ENCODE assay signal across 23 cellular contexts in the genomic region with DNA sequence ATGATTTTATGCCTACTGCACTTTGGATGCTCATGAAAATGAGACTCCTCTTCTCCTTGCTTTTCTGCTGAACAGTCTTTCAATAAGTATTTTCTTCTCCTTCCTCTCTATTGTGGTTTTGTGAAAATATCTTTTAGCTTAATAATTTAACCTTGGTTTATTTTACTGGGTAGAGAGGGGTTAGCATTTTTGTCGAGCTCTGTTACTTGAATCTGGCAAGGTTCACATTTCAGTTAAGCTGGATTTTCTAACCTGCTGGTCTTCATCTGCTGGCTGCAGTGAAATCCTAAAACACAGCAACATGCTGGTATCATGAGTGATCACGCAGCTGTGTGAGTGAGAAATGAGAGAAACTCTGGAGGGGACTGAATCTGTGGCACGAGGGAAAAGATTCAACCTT.
DNase-seq lines count a peak whose midpoint lies in the region; ATAC-seq, FAIRE-seq and TF ChIP-seq lines count a peak whose summit lies in the region.
"Had no signal": no experiment of that assay in that cellular context is flagged by ENCODE, and none has a peak within 500 bp of the region (broad histone marks: within the 10 kb centered on the region; RNA-seq: fewer than 3 reads in every experiment).

No MANE protein-coding gene starts in this region.

- H3K9me3 ChIP-seq in H1 (ENCODE audit: insufficient read depth in 2 of 2, low read depth in 1 of 2, low read length in 1 of 2) = no peaks in the 10 kb centered on the region
- no peaks in the 10 kb centered on the region for H3K9me3 ChIP-seq in neural progenitor cell (ENCODE audit: low read depth)
- no peaks in the 10 kb centered on the region for H3K9me3 ChIP-seq in hepatocyte (ENCODE audit: low read depth)
- no peaks in the 10 kb centered on the region for H3K9me3 ChIP-seq in small intestine (ENCODE audit: control insufficient read depth, low read depth)
- H3K9me3 ChIP-seq: BLaER1 treated with 17β-estradiol and CSF1 and Interleukin-3, amounts not matched to agents 10 nM and 100 nM; SJCRH30 had no signal

- H4K20me1 ChIP-seq in H1 (replicated peaks in 1 of 2; ENCODE audit: control insufficient read depth in 1 of 2, insufficient read depth in 2 of 2, low read length in 2 of 2) (no peaks in the 10 kb centered on the region), neural progenitor cell (ENCODE audit: low read depth) (no peaks in the 10 kb centered on the region), hepatocyte (ENCODE audit: insufficient read depth, poor library complexity, severe bottlenecking) (no peaks in the 10 kb centered on the region)
- H4K20me1 ChIP-seq: BLaER1 treated with 17β-estradiol and CSF1 and Interleukin-3, amounts not matched to agents 10 nM and 100 nM had no signal

- no peak overlapping the region for H3K27ac Mint-ChIP-seq in neural progenitor cell
- H3K27ac Mint-ChIP-seq in stimulated activated naive B cell treated with anti-CD40 and anti-IgM and Interleukin-4, amounts not matched to agents 10 μg/mL and 1 μg/mL and 100 μg/mL, for 72 hours = no peak overlapping the region
- H3K27ac Mint-ChIP-seq: CD8-positive, alpha-beta memory T cell had no signal

- H3K4me3 Mint-ChIP-seq in neural progenitor cell = no peak overlapping the region
- no peak overlapping the region for H3K4me3 Mint-ChIP-seq in stimulated activated naive B cell treated with anti-CD40 and anti-IgM and Interleukin-4, amounts not matched to agents 10 μg/mL and 1 μg/mL and 100 μg/mL, for 72 hours
- H3K4me3 Mint-ChIP-seq: CD8-positive, alpha-beta memory T cell had no signal

- H3K9me2 ChIP-seq in hepatocyte (replicated peaks; ENCODE audit: insufficient read depth) = no peaks in the 10 kb centered on the region

- 85% methylated on average over 3 of the region's 3 CpGs; no CpG with 5 or more reads in 1 of the 2 experiments for WGBS in H1 (ENCODE audit: extremely low coverage in 1 of 2, insufficient coverage in 1 of 2, insufficient read length in 1 of 2, insufficient replicate concordance in 2 of 2, low coverage in 1 of 2, low lambda C conversion rate in 2 of 2, missing lambda C conversion rate in 1 of 2), 2 experiments
- no CpG with 5 or more reads among the region's 3 CpGs for WGBS in mesendoderm (ENCODE audit: extremely low coverage, insufficient coverage, low lambda C conversion rate)
- 56% methylated on average over 3 of the region's 3 CpGs for WGBS in hepatocyte (ENCODE audit: low lambda C conversion rate, missing lambda C conversion rate)
- 66 to 75% (median 71%) methylated on average over 3 of the region's 3 CpGs for WGBS in small intestine, 3 donors

- TF ChIP-seq POLR2A in H1 (IDR thresholded peaks at IDR 0.05; ENCODE audit: control extremely low read depth in 1 of 2, low read depth in 2 of 2, low read length in 2 of 2) = no peak

- no peak overlapping the region for H3K56ac ChIP-seq in H1 (replicated peaks; ENCODE audit: insufficient read length, low read depth, low read length)
- no peak overlapping the region for H3K56ac ChIP-seq in mesendoderm (ENCODE audit: low read length)

- no peak for ATAC-seq in stimulated activated naive B cell treated with anti-CD40 and anti-IgM and Interleukin-4, amounts not matched to agents 10 μg/mL and 1 μg/mL and 100 μg/mL, for 72 hours (replicated peaks)

- H3K79me1 ChIP-seq in H1 (ENCODE audit: low read depth, low read length) (no peaks in the 10 kb centered on the region), mesendoderm (ENCODE audit: low read length) (no peaks in the 10 kb centered on the region)

- H3K18ac ChIP-seq in H1 (ENCODE audit: extremely low read depth, low read length) (no peak overlapping the region), mesendoderm (ENCODE audit: low read length) (no peak overlapping the region)

- H2AK5ac ChIP-seq in H1 (ENCODE audit: low read depth, low read length) (no peak overlapping the region), mesendoderm (ENCODE audit: low read length) (no peak overlapping the region)

- no peaks in the 10 kb centered on the region for H3K9me3 Mint-ChIP-seq in neural progenitor cell
- H3K9me3 Mint-ChIP-seq in stimulated activated naive B cell treated with anti-CD40 and anti-IgM and Interleukin-4, amounts not matched to agents 10 μg/mL and 1 μg/mL and 100 μg/mL, for 72 hours = no peaks in the 10 kb centered on the region
- H3K9me3 Mint-ChIP-seq: CD8-positive, alpha-beta memory T cell had no signal

- no peaks in the 10 kb centered on the region for H3K4me1 ChIP-seq in H1 (replicated peaks in 1 of 4; ENCODE audit: control insufficient read depth in 3 of 4, insufficient read depth in 4 of 4, low read length in 3 of 4)
- H3K4me1 ChIP-seq in neural progenitor cell = no peaks in the 10 kb centered on the region
- H3K4me1 ChIP-seq in mesendoderm (ENCODE audit: control insufficient read depth, low read depth, low read length) = no peaks in the 10 kb centered on the region
- H3K4me1 ChIP-seq in hepatocyte (ENCODE audit: insufficient read depth) = no peaks in the 10 kb centered on the region
- H3K4me1 ChIP-seq in small intestine (ENCODE audit: control insufficient read depth in 2 of 2, insufficient read depth in 1 of 2, low read depth in 1 of 2, low read length in 1 of 2) = no peaks in the 10 kb centered on the region
- H3K4me1 ChIP-seq: BLaER1 treated with 17β-estradiol and CSF1 and Interleukin-3, amounts not matched to agents 10 nM and 100 nM; SJCRH30 had no signal

- H3K23ac ChIP-seq in H1 (ENCODE audit: insufficient read length) (no peak overlapping the region), mesendoderm (ENCODE audit: low read length) (no peak overlapping the region)

- no peak for TF ChIP-seq EP300 in H1 (IDR thresholded peaks at IDR 0.05; ENCODE audit: borderline replicate concordance in 1 of 2, low read depth in 2 of 2, low read length in 2 of 2)

- no peak overlapping the region for H3K4ac ChIP-seq in H1 (replicated peaks; ENCODE audit: insufficient read length, low read depth, low read length)
- no peak overlapping the region for H3K4ac ChIP-seq in mesendoderm (ENCODE audit: low read depth, low read length)

- H3K79me2 ChIP-seq in H1 (ENCODE audit: control insufficient read depth in 1 of 2, insufficient read depth in 2 of 2, low read length in 2 of 2) (no peaks in the 10 kb centered on the region), neural progenitor cell (ENCODE audit: low read depth) (no peaks in the 10 kb centered on the region), mesendoderm (ENCODE audit: control insufficient read depth, insufficient read depth, low read length) (no peaks in the 10 kb centered on the region), hepatocyte (no peaks in the 10 kb centered on the region)

- H2BK15ac ChIP-seq in H1 (ENCODE audit: low read length) (no peak overlapping the region), mesendoderm (replicated peaks; ENCODE audit: low read depth) (no peak overlapping the region)

- FAIRE-seq in H1 (lab: Jason Lieb, UNC) (no peak), small intestine (lab: Jason Lieb, UNC) (no peak)
- FAIRE-seq: D721Med, GM12891, GM18507 had no signal

- H3K27ac ChIP-seq in H1 (ENCODE audit: low read depth, low read length) (no peak overlapping the region), neural progenitor cell (no peak overlapping the region), mesendoderm (ENCODE audit: low read depth, low read length) (no peak overlapping the region), hepatocyte (no peak overlapping the region), small intestine (ENCODE audit: low read depth in 1 of 2, low read length in 1 of 2) (no peak overlapping the region)
- H3K27ac ChIP-seq: BLaER1 treated with 17β-estradiol and CSF1 and Interleukin-3, amounts not matched to agents 10 nM and 100 nM; KMS-11; SJCRH30 had no signal

- CTCF ChIA-PET in H1 (lab: Charles Lee; ENCODE audit: partially characterized antibody) = no interaction called here

- no peak overlapping the region for H4K91ac ChIP-seq in H1 (replicated peaks; ENCODE audit: insufficient read length, low read length)

- POLR2A ChIA-PET in H1 (lab: Charles Lee; ENCODE audit: partially characterized antibody) = no interaction called here

- no peak for TF ChIP-seq RAD21 in H1 (IDR thresholded peaks at IDR 0.05 in 1 of 2, conservative IDR thresholded peaks at IDR 0.05 in 1 of 2; ENCODE audit: low read depth in 2 of 2, low read length in 2 of 2)

- H2BK5ac ChIP-seq in H1 (ENCODE audit: low read depth, low read length) = no peak overlapping the region
- no peak overlapping the region for H2BK5ac ChIP-seq in mesendoderm (ENCODE audit: low read length)

- H3K9ac ChIP-seq in H1 (replicated peaks in 1 of 4; ENCODE audit: extremely low read depth in 1 of 4, low read depth in 3 of 4, low read length in 3 of 4) (no peak overlapping the region), neural progenitor cell (no peak overlapping the region), mesendoderm (ENCODE audit: low read length) (no peak overlapping the region)
- H3K9ac ChIP-seq: BLaER1 treated with 17β-estradiol and CSF1 and Interleukin-3, amounts not matched to agents 10 nM and 100 nM; KMS-11 had no signal

- H2AFZ ChIP-seq in H1 (ENCODE audit: low read length) = peak overlapping the region; percentile 77
- peak overlapping the region; percentile 35 for H2AFZ ChIP-seq in neural progenitor cell (replicated peaks)
- H2AFZ ChIP-seq in hepatocyte = no peak overlapping the region

- H3K23me2 ChIP-seq in H1 (ENCODE audit: low read depth, low read length) = no peaks in the 10 kb centered on the region

- no peaks in the 10 kb centered on the region for H3K36me3 Mint-ChIP-seq in neural progenitor cell
- H3K36me3 Mint-ChIP-seq in stimulated activated naive B cell treated with anti-CD40 and anti-IgM and Interleukin-4, amounts not matched to agents 10 μg/mL and 1 μg/mL and 100 μg/mL, for 72 hours = no peaks in the 10 kb centered on the region
- H3K36me3 Mint-ChIP-seq: CD8-positive, alpha-beta memory T cell had no signal

- H3K36me3 ChIP-seq in H1 (ENCODE audit: control insufficient read depth in 2 of 4, insufficient read depth in 4 of 4, low read length in 3 of 4) (no peaks in the 10 kb centered on the region), neural progenitor cell (no peaks in the 10 kb centered on the region), mesendoderm (ENCODE audit: control insufficient read depth, insufficient read depth, low read length) (no peaks in the 10 kb centered on the region), hepatocyte (replicated peaks; ENCODE audit: insufficient read depth, low read depth) (no peaks in the 10 kb centered on the region), small intestine (ENCODE audit: control insufficient read depth in 2 of 2, insufficient read depth in 2 of 2, low read length in 2 of 2) (no peaks in the 10 kb centered on the region)
- H3K36me3 ChIP-seq: BLaER1 treated with 17β-estradiol and CSF1 and Interleukin-3, amounts not matched to agents 10 nM and 100 nM; SJCRH30 had no signal

- H4K8ac ChIP-seq in H1 (ENCODE audit: extremely low read depth, insufficient read depth, low read length) (no peak overlapping the region), mesendoderm (ENCODE audit: low read depth, low read length) (no peak overlapping the region)

- H3K27me3 ChIP-seq in H1 (replicated peaks in 1 of 4; ENCODE audit: control insufficient read depth in 3 of 4, extremely low read depth in 1 of 4, insufficient read depth in 3 of 4, low read length in 3 of 4) (no peaks in the 10 kb centered on the region), neural progenitor cell (no peaks in the 10 kb centered on the region), mesendoderm (ENCODE audit: insufficient read depth, low read length, poor library complexity) (no peaks in the 10 kb centered on the region), hepatocyte (no peaks in the 10 kb centered on the region), small intestine (ENCODE audit: control insufficient read depth in 2 of 2, insufficient read depth in 2 of 2, low read length in 2 of 2) (no peaks in the 10 kb centered on the region)
- H3K27me3 ChIP-seq: BLaER1 treated with 17β-estradiol and CSF1 and Interleukin-3, amounts not matched to agents 10 nM and 100 nM; SJCRH30 had no signal

- H3K14ac ChIP-seq in H1 (ENCODE audit: insufficient read length) = no peak overlapping the region

- no peaks in the 10 kb centered on the region for H3F3A ChIP-seq in neural progenitor cell (ENCODE audit: low read depth)

- H2BK120ac ChIP-seq in H1 (replicated peaks; ENCODE audit: low read depth, low read length) (no peak overlapping the region), mesendoderm (ENCODE audit: low read depth, low read length) (no peak overlapping the region)

- H3K27me3 Mint-ChIP-seq in neural progenitor cell (ENCODE audit: insufficient read depth, low read depth) = no peaks in the 10 kb centered on the region
- H3K27me3 Mint-ChIP-seq in stimulated activated naive B cell treated with anti-CD40 and anti-IgM and Interleukin-4, amounts not matched to agents 10 μg/mL and 1 μg/mL and 100 μg/mL, for 72 hours = no peaks in the 10 kb centered on the region

- H3K4me3 ChIP-seq in H1 (ENCODE audit: extremely low read depth in 1 of 4, insufficient read depth in 2 of 4, low read depth in 3 of 4, low read length in 4 of 4) (no peak overlapping the region), neural progenitor cell (no peak overlapping the region), mesendoderm (ENCODE audit: low read length) (no peak overlapping the region), hepatocyte (no peak overlapping the region), small intestine (ENCODE audit: low read depth in 1 of 2, low read length in 2 of 2) (no peak overlapping the region)
- H3K4me3 ChIP-seq: BLaER1 treated with 17β-estradiol and CSF1 and Interleukin-3, amounts not matched to agents 10 nM and 100 nM; SJCRH30 had no signal

- TF ChIP-seq CTCF in H1 (IDR thresholded peaks at IDR 0.05; ENCODE audit: control extremely low read depth in 1 of 3, insufficient read depth in 1 of 3, low read depth in 1 of 3, low read length in 3 of 3) (no peak), neural progenitor cell (IDR thresholded peaks at IDR 0.05) (no peak), hepatocyte (IDR thresholded peaks at IDR 0.05; ENCODE audit: poor library complexity) (no peak)

- no peak overlapping the region for H2BK12ac ChIP-seq in H1 (ENCODE audit: low read depth, low read length)

- peaks cover 3% of the 10 kb centered on the region for H3K4me1 Mint-ChIP-seq in neural progenitor cell
- H3K4me1 Mint-ChIP-seq in stimulated activated naive B cell treated with anti-CD40 and anti-IgM and Interleukin-4, amounts not matched to agents 10 μg/mL and 1 μg/mL and 100 μg/mL, for 72 hours = no peaks in the 10 kb centered on the region
- H3K4me1 Mint-ChIP-seq: CD8-positive, alpha-beta memory T cell had no signal

- H4K5ac ChIP-seq in H1 (ENCODE audit: insufficient read length, low read depth, low read length) = no peak overlapping the region
- no peak overlapping the region for H4K5ac ChIP-seq in mesendoderm (ENCODE audit: low read length)

- H2BK20ac ChIP-seq in H1 (ENCODE audit: low read length) = no peak overlapping the region

- H3K4me2 ChIP-seq in H1 (ENCODE audit: insufficient read depth in 1 of 2, low read depth in 2 of 2, low read length in 2 of 2) = no peak overlapping the region
- no peak overlapping the region for H3K4me2 ChIP-seq in neural progenitor cell
- no peak overlapping the region for H3K4me2 ChIP-seq in mesendoderm (ENCODE audit: low read length)
- H3K4me2 ChIP-seq in hepatocyte = no peak overlapping the region
- H3K4me2 ChIP-seq: BLaER1 treated with 17β-estradiol and CSF1 and Interleukin-3, amounts not matched to agents 10 nM and 100 nM; KMS-11 had no signal

- DNase-seq in EH (ENCODE audit: low read depth) = peak; percentile 29
- DNase-seq in M059J (ENCODE audit: low read depth) = peak; percentile 75
- DNase-seq in H1 (ENCODE audit: low read depth in 1 of 2, low spot score in 2 of 2) = no peak
- no peak for DNase-seq in neural progenitor cell (ENCODE audit: low spot score)
- no peak for DNase-seq in mesendoderm
- DNase-seq in hepatocyte (ENCODE audit: low spot score) = no peak
- no peak for DNase-seq in stimulated activated naive B cell treated with anti-CD40 and anti-IgM and Interleukin-4, amounts not matched to agents 10 μg/mL and 1 μg/mL and 100 μg/mL, for 72 hours
- DNase-seq in small intestine = no peak
- DNase-seq: CD8-positive, alpha-beta memory T cell; DND-41; GF-D8; NCI-H1092; NCI-H2107; NCI-H226; NCI-H524 treated with DMSO at 0.1 percent for 48 hours; NK-92 treated with Interleukin-12 subunit alpha and Interleukin-12 subunit beta, amount 100 ng/mL, for 24 hours; SJCRH30; SW 1271 had no signal

Comparison
In these comparisons a context has a peak if more than half of its experiments do, and no peak if none do; other contexts are left out.
1. DNase-seq: peak in EH (single experiment) and M059J (single experiment); none in H1 (0 of 2), neural progenitor cell (single experiment), mesendoderm (single experiment), hepatocyte (single experiment), stimulated activated naive B cell treated with anti-CD40 and anti-IgM and Interleukin-4, amounts not matched to agents 10 μg/mL and 1 μg/mL and 100 μg/mL, for 72 hours (single experiment) and small intestine (single experiment).